In the genomic region with DNA sequence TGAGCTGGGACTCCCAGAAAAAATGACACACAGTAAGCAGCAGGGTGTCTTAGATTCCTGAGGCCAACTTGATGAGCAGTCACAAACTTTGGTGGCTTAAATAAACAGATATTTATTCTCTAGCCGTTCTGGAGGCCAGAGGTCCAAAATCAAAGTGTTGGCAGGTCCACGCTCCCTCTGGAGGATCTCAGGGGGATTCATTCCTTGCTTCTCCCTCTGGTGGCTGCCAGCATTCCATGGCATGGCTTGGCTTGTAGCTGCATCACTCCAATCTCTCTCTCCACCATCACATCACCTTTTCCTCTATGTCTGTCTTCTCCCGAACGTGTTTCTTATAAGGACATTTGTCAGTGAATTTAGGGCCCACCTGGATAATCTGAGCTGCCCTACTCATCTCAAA, we compare ENCODE assay signal across 1 cellular context.
TF ChIP-seq lines count a peak whose summit lies in the region.

No MANE protein-coding gene starts in this region.

TF ChIP-seq in IMR-90, 13 proteins besides CTCF, POLR2A, EP300 and RAD21 (continued from another document):
- TF ChIP-seq, protein P1, sequence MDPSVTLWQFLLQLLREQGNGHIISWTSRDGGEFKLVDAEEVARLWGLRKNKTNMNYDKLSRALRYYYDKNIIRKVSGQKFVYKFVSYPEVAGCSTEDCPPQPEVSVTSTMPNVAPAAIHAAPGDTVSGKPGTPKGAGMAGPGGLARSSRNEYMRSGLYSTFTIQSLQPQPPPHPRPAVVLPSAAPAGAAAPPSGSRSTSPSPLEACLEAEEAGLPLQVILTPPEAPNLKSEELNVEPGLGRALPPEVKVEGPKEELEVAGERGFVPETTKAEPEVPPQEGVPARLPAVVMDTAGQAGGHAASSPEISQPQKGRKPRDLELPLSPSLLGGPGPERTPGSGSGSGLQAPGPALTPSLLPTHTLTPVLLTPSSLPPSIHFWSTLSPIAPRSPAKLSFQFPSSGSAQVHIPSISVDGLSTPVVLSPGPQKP (IDR thresholded peaks at IDR 0.05; ENCODE audit: borderline replicate concordance, low read depth, low read length) = no peak
- TF ChIP-seq, protein P2, sequence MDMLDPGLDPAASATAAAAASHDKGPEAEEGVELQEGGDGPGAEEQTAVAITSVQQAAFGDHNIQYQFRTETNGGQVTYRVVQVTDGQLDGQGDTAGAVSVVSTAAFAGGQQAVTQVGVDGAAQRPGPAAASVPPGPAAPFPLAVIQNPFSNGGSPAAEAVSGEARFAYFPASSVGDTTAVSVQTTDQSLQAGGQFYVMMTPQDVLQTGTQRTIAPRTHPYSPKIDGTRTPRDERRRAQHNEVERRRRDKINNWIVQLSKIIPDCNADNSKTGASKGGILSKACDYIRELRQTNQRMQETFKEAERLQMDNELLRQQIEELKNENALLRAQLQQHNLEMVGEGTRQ (IDR thresholded peaks at IDR 0.05; ENCODE audit: low read depth, low read length) = no peak
- TF ChIP-seq MAFK (IDR thresholded peaks at IDR 0.05; ENCODE audit: low read depth, low read length) = no peak
